ENCODE assay signal across 34 cellular contexts in the genomic region with DNA sequence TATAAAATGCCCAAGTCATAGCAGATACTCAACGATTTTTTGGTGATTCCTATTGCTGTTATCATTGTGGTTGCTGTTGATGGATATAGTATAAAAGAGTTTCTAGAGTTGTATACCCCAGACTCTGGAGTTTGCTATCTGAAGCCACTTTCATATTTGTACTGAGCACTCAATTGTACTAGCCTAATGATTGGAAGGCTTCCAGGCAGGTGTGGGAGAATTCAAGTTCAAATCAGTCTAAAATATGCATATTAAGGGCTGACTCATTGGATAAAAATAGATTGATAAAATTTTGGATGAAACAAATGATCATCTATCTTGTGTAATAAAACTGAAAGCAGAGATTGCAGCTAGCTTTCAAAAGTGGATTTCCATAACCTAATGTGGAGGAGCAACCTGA.
"Had no signal": no experiment of that assay in that cellular context is flagged by ENCODE, and none has a peak within 500 bp of the region (broad histone marks: within the 10 kb centered on the region; RNA-seq: fewer than 3 reads in every experiment).

No MANE protein-coding gene starts in this region.

- H3K4me1 Mint-ChIP-seq: brain had no signal

- H3K36me3 Mint-ChIP-seq: activated naive CD4-positive, alpha-beta T cell treated with anti-CD3 and anti-CD28 coated beads, Interleukin-2, amount 50 U/mL, for 24 hours had no signal

- H3K4me3 Mint-ChIP-seq: activated B cell treated with CpG ODN at 0.5 μM for 24 hours; activated CD4-positive, alpha-beta memory T cell treated with anti-CD3 and anti-CD28 coated beads, Interleukin-2, amount 10 ng/mL, durations not matched to agents 7 days and 5 days; activated CD4-positive, alpha-beta T cell treated with anti-CD3 and anti-CD28 coated beads, Interleukin-2, amount 10 ng/mL, durations not matched to agents 7 days and 5 days; activated CD8-positive, alpha-beta memory T cell treated with anti-CD3 and anti-CD28 coated beads, Interleukin-2, amount 10 ng/mL, durations not matched to agents 7 days and 5 days; activated CD8-positive, alpha-beta T cell treated with anti-CD3 and anti-CD28 coated beads, Interleukin-2, amount 10 ng/mL, durations not matched to agents 7 days and 5 days; activated naive CD4-positive, alpha-beta T cell treated with anti-CD3 and anti-CD28 coated beads, Interleukin-2, amount 10 ng/mL, durations not matched to agents 7 days and 5 days; activated naive CD4-positive, alpha-beta T cell treated with anti-CD3 and anti-CD28 coated beads, Interleukin-2, amount 50 U/mL, for 24 hours; activated naive CD8-positive, alpha-beta T cell; activated naive CD8-positive, alpha-beta T cell treated with anti-CD3 and anti-CD28 coated beads, Interleukin-2, amount 10 ng/mL, durations not matched to agents 7 days and 5 days; activated naive CD8-positive, alpha-beta T cell treated with anti-CD3 and anti-CD28 coated beads, Interleukin-2, amount 50 U/mL, for 24 hours; activated T-cell treated with anti-CD3 and anti-CD28 coated beads, Interleukin-2, amount 50 U/mL, for 24 hours; brain; T-helper 1 cell treated with Interleukin-12 subunit alpha and Interleukin-12 subunit beta and Interleukin-4 antibody, amounts not matched to agents 30 μg/mL and 1 μg/mL, for 36 hours; T-helper 2 cell treated with Interferon-gamma antibody and Interleukin-4, amounts not matched to agents 5 μg/mL and 100 μg/mL, for 36 hours had no signal

- H3K27ac Mint-ChIP-seq: activated B cell treated with CpG ODN at 0.5 μM for 24 hours; activated CD4-positive, alpha-beta memory T cell treated with anti-CD3 and anti-CD28 coated beads, Interleukin-2, amount 10 ng/mL, durations not matched to agents 7 days and 5 days; activated CD4-positive, alpha-beta T cell treated with anti-CD3 and anti-CD28 coated beads, Interleukin-2, amount 10 ng/mL, durations not matched to agents 7 days and 5 days; activated CD8-positive, alpha-beta memory T cell treated with anti-CD3 and anti-CD28 coated beads, Interleukin-2, amount 10 ng/mL, durations not matched to agents 7 days and 5 days; activated CD8-positive, alpha-beta T cell treated with anti-CD3 and anti-CD28 coated beads, Interleukin-2, amount 10 ng/mL, durations not matched to agents 7 days and 5 days; activated naive CD4-positive, alpha-beta T cell treated with anti-CD3 and anti-CD28 coated beads, Interleukin-2, amount 10 ng/mL, durations not matched to agents 7 days and 5 days; activated naive CD4-positive, alpha-beta T cell treated with anti-CD3 and anti-CD28 coated beads, Interleukin-2, amount 50 U/mL, for 24 hours; activated naive CD8-positive, alpha-beta T cell; activated naive CD8-positive, alpha-beta T cell treated with anti-CD3 and anti-CD28 coated beads, Interleukin-2, amount 10 ng/mL, durations not matched to agents 7 days and 5 days; activated naive CD8-positive, alpha-beta T cell treated with anti-CD3 and anti-CD28 coated beads, Interleukin-2, amount 50 U/mL, for 24 hours; activated T-cell treated with anti-CD3 and anti-CD28 coated beads, Interleukin-2, amount 50 U/mL, for 24 hours; activated T-helper 2 cell treated with anti-CD3 and anti-CD28 coated beads, Interferon-gamma antibody, Interleukin-2, Interleukin-4, amounts not matched to agents 10 μg/mL and 5 μg/mL and 100 μg/mL, durations not matched to agents 14 hours and 24 hours and 36 hours; brain; T-helper 1 cell treated with Interleukin-12 subunit alpha and Interleukin-12 subunit beta and Interleukin-4 antibody, amounts not matched to agents 30 μg/mL and 1 μg/mL, for 36 hours; T-helper 2 cell treated with Interferon-gamma antibody and Interleukin-4, amounts not matched to agents 5 μg/mL and 100 μg/mL, for 36 hours had no signal

- H3K9me3 Mint-ChIP-seq: activated naive CD4-positive, alpha-beta T cell treated with anti-CD3 and anti-CD28 coated beads, Interleukin-2, amount 50 U/mL, for 24 hours; activated naive CD8-positive, alpha-beta T cell treated with anti-CD3 and anti-CD28 coated beads, Interleukin-2, amount 50 U/mL, for 24 hours; activated T-cell treated with anti-CD3 and anti-CD28 coated beads, Interleukin-2, amount 50 U/mL, for 24 hours; brain; T-helper 1 cell treated with Interleukin-12 subunit alpha and Interleukin-12 subunit beta and Interleukin-4 antibody, amounts not matched to agents 30 μg/mL and 1 μg/mL, for 36 hours had no signal

- ATAC-seq: activated CD8-positive, alpha-beta memory T cell treated with anti-CD3 and anti-CD28 coated beads, Interleukin-2, amount 10 ng/mL, durations not matched to agents 7 days and 5 days; activated CD8-positive, alpha-beta T cell treated with anti-CD3 and anti-CD28 coated beads, Interleukin-2, amount 10 ng/mL, durations not matched to agents 7 days and 5 days; activated naive CD8-positive, alpha-beta T cell treated with anti-CD3 and anti-CD28 coated beads, Interleukin-2, amount 50 U/mL, for 24 hours had no signal

- H3K27me3 Mint-ChIP-seq: activated B cell treated with CpG ODN at 0.5 μM for 24 hours; activated CD4-positive, alpha-beta memory T cell treated with anti-CD3 and anti-CD28 coated beads, Interleukin-2, amount 10 ng/mL, durations not matched to agents 7 days and 5 days; activated CD4-positive, alpha-beta T cell treated with anti-CD3 and anti-CD28 coated beads, Interleukin-2, amount 10 ng/mL, durations not matched to agents 7 days and 5 days; activated CD8-positive, alpha-beta memory T cell treated with anti-CD3 and anti-CD28 coated beads, Interleukin-2, amount 10 ng/mL, durations not matched to agents 7 days and 5 days; activated naive CD4-positive, alpha-beta T cell treated with anti-CD3 and anti-CD28 coated beads, Interleukin-2, amount 10 ng/mL, durations not matched to agents 7 days and 5 days; activated naive CD4-positive, alpha-beta T cell treated with anti-CD3 and anti-CD28 coated beads, Interleukin-2, amount 50 U/mL, for 24 hours; activated naive CD8-positive, alpha-beta T cell; activated naive CD8-positive, alpha-beta T cell treated with anti-CD3 and anti-CD28 coated beads, Interleukin-2, amount 50 U/mL, for 24 hours; activated T-cell treated with anti-CD3 and anti-CD28 coated beads, Interleukin-2, amount 50 U/mL, for 24 hours; brain had no signal

- DNase-seq: activated B cell treated with CpG ODN at 0.5 μM for 24 hours; activated CD4-positive, alpha-beta memory T cell treated with anti-CD3 and anti-CD28 coated beads, Interleukin-2, amount 10 ng/mL, durations not matched to agents 7 days and 5 days; activated CD4-positive, alpha-beta T cell treated with anti-CD3 and anti-CD28 coated beads for 4 hours; activated CD4-positive, alpha-beta T cell treated with anti-CD3 and anti-CD28 coated beads, Interleukin-2, amount 10 ng/mL, durations not matched to agents 7 days and 5 days; activated CD4-positive, alpha-beta T cell treated with anti-CD3 and anti-CD28 coated beads, Interleukin-2, amount 50 U/mL, for 48 hours; activated CD4-positive, CD25-positive, alpha-beta regulatory T cell treated with anti-CD3 and anti-CD28 coated beads, Interleukin-2, amount 50 U/mL, for 72 hours; activated CD8-positive, alpha-beta memory T cell treated with anti-CD3 and anti-CD28 coated beads for 24 hours; activated CD8-positive, alpha-beta memory T cell treated with anti-CD3 and anti-CD28 coated beads, Interleukin-2, amount 10 ng/mL, durations not matched to agents 7 days and 5 days; activated CD8-positive, alpha-beta memory T cell treated with anti-CD3 and anti-CD28 coated beads, Interleukin-2, amount 50 U/mL, for 48 hours; activated CD8-positive, alpha-beta T cell treated with anti-CD3 and anti-CD28 coated beads, Interleukin-2, amount 10 ng/mL, durations not matched to agents 7 days and 5 days; activated effector memory CD4-positive, alpha-beta T cell treated with Interleukin-2 at 50 U/mL for 16 hours; activated gamma-delta T cell; activated naive CD4-positive, alpha-beta T cell treated with anti-CD3 and anti-CD28 coated beads, Interleukin-2, amount 10 ng/mL, durations not matched to agents 7 days and 5 days; activated naive CD4-positive, alpha-beta T cell treated with Interleukin-2 at 50 U/mL for 16 hours; activated naive CD8-positive, alpha-beta T cell treated with anti-CD3 and anti-CD28 coated beads, Interleukin-2, amount 10 ng/mL, durations not matched to agents 7 days and 5 days; activated naive CD8-positive, alpha-beta T cell treated with anti-CD3 and anti-CD28 coated beads, Interleukin-2, amount 50 U/mL, for 24 hours; activated T-cell treated with anti-CD3 and anti-CD28 coated beads, Interleukin-2, amount 50 U/mL, for 24 hours; activated T-cell treated with anti-CD3 and anti-CD28 coated beads, Interleukin-2, amount 50 U/mL, for 48 hours; amygdala; anterior cingulate cortex; central memory CD4-positive, alpha-beta T cell; SW 1271; T-helper 1 cell; T-helper 2 cell; T-helper 9 cell; WERI-Rb-1 had no signal

- H3K27ac ChIP-seq: ascending aorta, cardiac muscle cell, WERI-Rb-1 had no signal
